Comparison of ENCODE assay signal across 25 cellular contexts in genomic region chr10:90986870-90987269, GRCh38.
"Had no signal": no experiment of that assay in that cellular context is flagged by ENCODE, and none has a peak within 500 bp of the region (broad histone marks: within the 10 kb centered on the region; RNA-seq: fewer than 3 reads in every experiment).

No MANE protein-coding gene starts in this region.

- H3K4me3 ChIP-seq: ascending aorta, left lung, mucosa of descending colon, sigmoid colon, testis had no signal

- H3K27me3 ChIP-seq: ascending aorta, left lung, sigmoid colon, testis had no signal

- H3K9me3 ChIP-seq: ascending aorta, left lung, mucosa of descending colon, sigmoid colon, testis had no signal

- H3K27ac ChIP-seq: ascending aorta, foreskin keratinocyte, left lung, sigmoid colon, testis, WERI-Rb-1 had no signal

- ATAC-seq: activated CD4-positive, CD25-positive, alpha-beta regulatory T cell treated with anti-CD3 and anti-CD28 coated beads, Interleukin-2, amount 50 U/mL, for 24 hours; esophagus mucosa; foreskin keratinocyte; left lung; mucosa of descending colon had no signal

- DNase-seq: activated CD4-positive, alpha-beta memory T cell treated with anti-CD3 and anti-CD28 coated beads for 36 hours; activated CD4-positive, alpha-beta T cell treated with anti-CD3 and anti-CD28 coated beads for 48 hours; activated CD8-positive, alpha-beta memory T cell treated with anti-CD3 and anti-CD28 coated beads, Interleukin-2, amount 50 U/mL, for 4 hours; activated effector memory CD4-positive, alpha-beta T cell treated with anti-CD3 and anti-CD28 coated beads, Interleukin-2, amount 50 U/mL, for 16 hours; activated naive CD4-positive, alpha-beta T cell treated with anti-CD3 and anti-CD28 coated beads, Interleukin-2, amount 10 ng/mL, durations not matched to agents 7 days and 5 days; activated naive CD8-positive, alpha-beta T cell treated with anti-CD3 and anti-CD28 coated beads, Interleukin-2, amount 10 ng/mL, durations not matched to agents 7 days and 5 days; activated T-cell treated with anti-CD3 and anti-CD28 coated beads, Interleukin-2, amount 50 U/mL, for 1 hour; caudate nucleus; cortex of kidney; foreskin keratinocyte; left lung; mucosa of descending colon; sigmoid colon; small intestine; stimulated activated CD4-positive, alpha-beta T cell treated with anti-CD3 and anti-CD28 coated beads, Interleukin-4, amount 100 ng/mL, for 24 hours; stimulated activated CD8-positive, alpha-beta memory T cell treated with anti-CD3 and anti-CD28 coated beads, Interleukin-4, amount 100 ng/mL, for 48 hours; stimulated activated naive CD4-positive, alpha-beta T cell treated with Interleukin-2 at 50 U/mL for 16 hours; SW 1271; T-helper 9 cell; testis; trophoblast cell; WERI-Rb-1 had no signal

- H3K36me3 ChIP-seq: ascending aorta, left lung, sigmoid colon, WERI-Rb-1 had no signal

- H3K4me1 ChIP-seq: ascending aorta, foreskin keratinocyte, left lung, sigmoid colon, testis had no signal
